ENCODE assay signal across 20 cellular contexts in the genomic region with DNA sequence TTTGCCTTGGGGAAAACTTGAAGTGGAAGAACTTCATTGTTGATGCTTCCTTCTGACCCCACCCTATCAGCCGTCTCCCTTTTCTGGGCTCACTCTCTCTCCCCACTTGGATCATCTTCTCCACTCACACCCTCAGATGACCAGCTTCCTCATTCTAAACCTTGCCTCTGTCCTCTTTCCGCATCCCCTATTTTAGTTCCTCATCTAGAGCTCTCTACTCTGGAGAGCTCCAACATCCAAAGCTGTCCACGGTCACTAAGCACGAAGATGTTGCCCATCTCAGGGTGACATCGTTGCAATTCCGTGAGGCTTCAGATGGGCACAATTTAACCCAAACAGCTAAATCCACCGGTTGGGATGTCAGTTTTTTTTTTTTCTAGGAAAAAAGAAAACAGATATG.
"Had no signal": no experiment of that assay in that cellular context is flagged by ENCODE, and none has a peak within 500 bp of the region (broad histone marks: within the 10 kb centered on the region; RNA-seq: fewer than 3 reads in every experiment).

No MANE protein-coding gene starts in this region.

- H3K4me1 ChIP-seq: heart left ventricle had no signal

- H3K4me3 ChIP-seq: dorsolateral prefrontal cortex, gastrocnemius medialis, heart left ventricle, transverse colon had no signal

- H3K27me3 ChIP-seq: gastrocnemius medialis, heart left ventricle, transverse colon had no signal

- H3K36me3 ChIP-seq: gastrocnemius medialis, heart left ventricle, transverse colon had no signal

- H3K27ac ChIP-seq: dorsolateral prefrontal cortex, gastrocnemius medialis, VCaP had no signal

- H3K9me3 ChIP-seq: gastrocnemius medialis, heart left ventricle, transverse colon had no signal

- DNase-seq: activated CD4-positive, alpha-beta T cell treated with anti-CD3 and anti-CD28 coated beads for 1 hour; activated CD4-positive, alpha-beta T cell treated with anti-CD3 and anti-CD28 coated beads, Interleukin-2, amount 50 U/mL, for 48 hours; activated effector memory CD4-positive, alpha-beta T cell treated with Interleukin-2 at 50 U/mL for 16 hours; activated naive CD4-positive, alpha-beta T cell treated with anti-CD3 and anti-CD28 coated beads, Interleukin-2, amount 50 U/mL, for 16 hours; activated T-cell treated with anti-CD3 and anti-CD28 coated beads, Interleukin-2, amount 50 U/mL, for 24 hours; dorsolateral prefrontal cortex; endodermal cell; gastrocnemius medialis; heart left ventricle; immature natural killer cell; nephron progenitor cell; occipital lobe; right cardiac atrium; small intestine; stimulated activated CD4-positive, alpha-beta T cell treated with anti-CD3 and anti-CD28 coated beads, Interleukin-4, amount 100 ng/mL, for 4 hours; stimulated activated CD8-positive, alpha-beta memory T cell treated with anti-CD3 and anti-CD28 coated beads, Interleukin-4, amount 100 ng/mL, for 48 hours; stimulated activated naive CD4-positive, alpha-beta T cell treated with Interleukin-2 at 50 U/mL for 16 hours; substantia nigra; transverse colon had no signal

- ATAC-seq: gastrocnemius medialis had no signal
